In the genomic region with DNA sequence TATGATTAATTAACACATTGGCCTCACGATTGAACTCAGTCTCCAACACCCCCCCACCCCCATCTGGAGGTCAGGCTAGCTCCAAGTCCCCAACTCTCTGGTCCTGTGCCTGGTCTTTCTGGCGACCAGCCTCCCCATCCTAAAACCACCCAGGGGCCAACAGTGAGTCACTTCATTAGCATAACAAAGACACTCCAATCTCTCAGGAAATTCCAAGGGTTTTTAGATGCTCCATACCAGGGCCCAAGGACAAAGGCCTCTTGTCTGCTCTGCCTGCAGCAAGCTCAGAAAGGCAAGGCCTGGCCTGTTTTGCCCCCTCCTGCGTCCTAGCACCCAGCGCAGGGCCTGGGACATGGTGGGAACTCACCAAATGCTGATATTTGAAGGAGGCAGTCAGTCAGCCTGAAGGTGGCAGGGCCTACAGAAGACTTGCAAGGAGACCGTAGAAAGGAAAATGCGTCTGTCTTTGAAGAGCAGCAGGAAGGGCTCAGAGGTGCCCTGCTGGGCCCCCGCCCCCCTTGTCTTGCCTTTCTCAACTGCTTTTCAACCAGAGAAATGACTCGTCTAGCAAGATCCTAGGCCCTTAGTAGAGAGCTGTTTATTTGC, we compare ENCODE assay signal across 1 cellular context.
TF ChIP-seq lines count a peak whose summit lies in the region.

No MANE protein-coding gene starts in this region.

TF ChIP-seq in HEK293, 187 proteins besides CTCF, POLR2A, EP300 and RAD21 (continued from another document):
- TF ChIP-seq, protein P1, sequence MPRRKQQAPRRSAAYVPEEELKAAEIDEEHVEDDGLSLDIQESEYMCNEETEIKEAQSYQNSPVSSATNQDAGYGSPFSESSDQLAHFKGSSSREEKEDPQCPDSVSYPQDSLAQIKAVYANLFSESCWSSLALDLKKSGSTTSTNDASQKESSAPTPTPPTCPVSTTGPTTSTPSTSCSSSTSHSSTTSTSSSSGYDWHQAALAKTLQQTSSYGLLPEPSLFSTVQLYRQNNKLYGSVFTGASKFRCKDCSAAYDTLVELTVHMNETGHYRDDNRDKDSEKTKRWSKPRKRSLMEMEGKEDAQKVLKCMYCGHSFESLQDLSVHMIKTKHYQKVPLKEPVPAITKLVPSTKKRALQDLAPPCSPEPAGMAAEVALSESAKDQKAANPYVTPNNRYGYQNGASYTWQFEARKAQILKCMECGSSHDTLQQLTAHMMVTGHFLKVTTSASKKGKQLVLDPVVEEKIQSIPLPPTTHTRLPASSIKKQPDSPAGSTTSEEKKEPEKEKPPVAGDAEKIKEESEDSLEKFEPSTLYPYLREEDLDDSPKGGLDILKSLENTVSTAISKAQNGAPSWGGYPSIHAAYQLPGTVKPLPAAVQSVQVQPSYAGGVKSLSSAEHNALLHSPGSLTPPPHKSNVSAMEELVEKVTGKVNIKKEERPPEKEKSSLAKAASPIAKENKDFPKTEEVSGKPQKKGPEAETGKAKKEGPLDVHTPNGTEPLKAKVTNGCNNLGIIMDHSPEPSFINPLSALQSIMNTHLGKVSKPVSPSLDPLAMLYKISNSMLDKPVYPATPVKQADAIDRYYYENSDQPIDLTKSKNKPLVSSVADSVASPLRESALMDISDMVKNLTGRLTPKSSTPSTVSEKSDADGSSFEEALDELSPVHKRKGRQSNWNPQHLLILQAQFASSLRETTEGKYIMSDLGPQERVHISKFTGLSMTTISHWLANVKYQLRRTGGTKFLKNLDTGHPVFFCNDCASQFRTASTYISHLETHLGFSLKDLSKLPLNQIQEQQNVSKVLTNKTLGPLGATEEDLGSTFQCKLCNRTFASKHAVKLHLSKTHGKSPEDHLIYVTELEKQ (tag by site-specific recombination; IDR thresholded peaks at IDR 0.05; ENCODE audit: borderline replicate concordance): 0 out of 2 replicates have a peak, but pooled peaks have one; percentile 22
- peak; percentile 41; the same call in 1 of the 2 replicates for TF ChIP-seq ZFP69B (tag by site-specific recombination; IDR thresholded peaks at IDR 0.05)
- TF ChIP-seq, protein P2, sequence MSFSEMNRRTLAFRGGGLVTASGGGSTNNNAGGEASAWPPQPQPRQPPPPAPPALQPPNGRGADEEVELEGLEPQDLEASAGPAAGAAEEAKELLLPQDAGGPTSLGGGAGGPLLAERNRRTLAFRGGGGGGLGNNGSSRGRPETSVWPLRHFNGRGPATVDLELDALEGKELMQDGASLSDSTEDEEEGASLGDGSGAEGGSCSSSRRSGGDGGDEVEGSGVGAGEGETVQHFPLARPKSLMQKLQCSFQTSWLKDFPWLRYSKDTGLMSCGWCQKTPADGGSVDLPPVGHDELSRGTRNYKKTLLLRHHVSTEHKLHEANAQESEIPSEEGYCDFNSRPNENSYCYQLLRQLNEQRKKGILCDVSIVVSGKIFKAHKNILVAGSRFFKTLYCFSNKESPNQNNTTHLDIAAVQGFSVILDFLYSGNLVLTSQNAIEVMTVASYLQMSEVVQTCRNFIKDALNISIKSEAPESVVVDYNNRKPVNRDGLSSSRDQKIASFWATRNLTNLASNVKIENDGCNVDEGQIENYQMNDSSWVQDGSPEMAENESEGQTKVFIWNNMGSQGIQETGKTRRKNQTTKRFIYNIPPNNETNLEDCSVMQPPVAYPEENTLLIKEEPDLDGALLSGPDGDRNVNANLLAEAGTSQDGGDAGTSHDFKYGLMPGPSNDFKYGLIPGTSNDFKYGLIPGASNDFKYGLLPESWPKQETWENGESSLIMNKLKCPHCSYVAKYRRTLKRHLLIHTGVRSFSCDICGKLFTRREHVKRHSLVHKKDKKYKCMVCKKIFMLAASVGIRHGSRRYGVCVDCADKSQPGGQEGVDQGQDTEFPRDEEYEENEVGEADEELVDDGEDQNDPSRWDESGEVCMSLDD (tag by site-specific recombination; IDR thresholded peaks at IDR 0.05): peak; percentile 17; the same call in 1 of the 2 replicates
- no peak for TF ChIP-seq ZNF48 (tag by site-specific recombination; IDR thresholded peaks at IDR 0.05)
- TF ChIP-seq ZNF2 (tag by site-specific recombination; IDR thresholded peaks at IDR 0.05): 0 out of 2 replicates have a peak, but pooled peaks have one; percentile 30
- TF ChIP-seq TCF7L2 (IDR thresholded peaks at IDR 0.05; ENCODE audit: borderline replicate concordance, low read depth, low read length): 0 out of 2 replicates have a peak, but pooled peaks have one; percentile 26
- TF ChIP-seq ZNF621 (tag by site-specific recombination; IDR thresholded peaks at IDR 0.05): no peak
- TF ChIP-seq ZNF132 (tag by site-specific recombination; IDR thresholded peaks at IDR 0.05; ENCODE audit: borderline replicate concordance): no peak
- TF ChIP-seq SP2 (tag by site-specific recombination; IDR thresholded peaks at IDR 0.05): no peak
- no peak for TF ChIP-seq ZNF558 (tag by site-specific recombination; IDR thresholded peaks at IDR 0.05)
- TF ChIP-seq, protein P3, sequence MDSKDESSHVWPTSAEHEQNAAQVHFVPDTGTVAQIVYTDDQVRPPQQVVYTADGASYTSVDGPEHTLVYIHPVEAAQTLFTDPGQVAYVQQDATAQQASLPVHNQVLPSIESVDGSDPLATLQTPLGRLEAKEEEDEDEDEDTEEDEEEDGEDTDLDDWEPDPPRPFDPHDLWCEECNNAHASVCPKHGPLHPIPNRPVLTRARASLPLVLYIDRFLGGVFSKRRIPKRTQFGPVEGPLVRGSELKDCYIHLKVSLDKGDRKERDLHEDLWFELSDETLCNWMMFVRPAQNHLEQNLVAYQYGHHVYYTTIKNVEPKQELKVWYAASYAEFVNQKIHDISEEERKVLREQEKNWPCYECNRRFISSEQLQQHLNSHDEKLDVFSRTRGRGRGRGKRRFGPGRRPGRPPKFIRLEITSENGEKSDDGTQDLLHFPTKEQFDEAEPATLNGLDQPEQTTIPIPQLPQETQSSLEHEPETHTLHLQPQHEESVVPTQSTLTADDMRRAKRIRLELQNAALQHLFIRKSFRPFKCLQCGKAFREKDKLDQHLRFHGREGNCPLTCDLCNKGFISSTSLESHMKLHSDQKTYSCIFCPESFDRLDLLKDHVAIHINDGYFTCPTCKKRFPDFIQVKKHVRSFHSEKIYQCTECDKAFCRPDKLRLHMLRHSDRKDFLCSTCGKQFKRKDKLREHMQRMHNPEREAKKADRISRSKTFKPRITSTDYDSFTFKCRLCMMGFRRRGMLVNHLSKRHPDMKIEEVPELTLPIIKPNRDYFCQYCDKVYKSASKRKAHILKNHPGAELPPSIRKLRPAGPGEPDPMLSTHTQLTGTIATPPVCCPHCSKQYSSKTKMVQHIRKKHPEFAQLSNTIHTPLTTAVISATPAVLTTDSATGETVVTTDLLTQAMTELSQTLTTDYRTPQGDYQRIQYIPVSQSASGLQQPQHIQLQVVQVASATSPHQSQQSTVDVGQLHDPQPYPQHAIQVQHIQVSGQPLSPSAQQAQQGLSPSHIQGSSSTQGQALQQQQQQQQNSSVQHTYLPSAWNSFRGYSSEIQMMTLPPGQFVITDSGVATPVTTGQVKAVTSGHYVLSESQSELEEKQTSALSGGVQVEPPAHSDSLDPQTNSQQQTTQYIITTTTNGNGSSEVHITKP (tag by site-specific recombination; IDR thresholded peaks at IDR 0.05): peak; percentile 75
- TF ChIP-seq ZNF184 (tag by site-specific recombination; IDR thresholded peaks at IDR 0.05): no peak
- TF ChIP-seq ZNF560 (tag by site-specific recombination; IDR thresholded peaks at IDR 0.05; ENCODE audit: borderline replicate concordance): no peak
- no peak for TF ChIP-seq ZNF701 (tag by site-specific recombination; IDR thresholded peaks at IDR 0.05)
